ENCODE assay signal across 14 cellular contexts in the genomic region with DNA sequence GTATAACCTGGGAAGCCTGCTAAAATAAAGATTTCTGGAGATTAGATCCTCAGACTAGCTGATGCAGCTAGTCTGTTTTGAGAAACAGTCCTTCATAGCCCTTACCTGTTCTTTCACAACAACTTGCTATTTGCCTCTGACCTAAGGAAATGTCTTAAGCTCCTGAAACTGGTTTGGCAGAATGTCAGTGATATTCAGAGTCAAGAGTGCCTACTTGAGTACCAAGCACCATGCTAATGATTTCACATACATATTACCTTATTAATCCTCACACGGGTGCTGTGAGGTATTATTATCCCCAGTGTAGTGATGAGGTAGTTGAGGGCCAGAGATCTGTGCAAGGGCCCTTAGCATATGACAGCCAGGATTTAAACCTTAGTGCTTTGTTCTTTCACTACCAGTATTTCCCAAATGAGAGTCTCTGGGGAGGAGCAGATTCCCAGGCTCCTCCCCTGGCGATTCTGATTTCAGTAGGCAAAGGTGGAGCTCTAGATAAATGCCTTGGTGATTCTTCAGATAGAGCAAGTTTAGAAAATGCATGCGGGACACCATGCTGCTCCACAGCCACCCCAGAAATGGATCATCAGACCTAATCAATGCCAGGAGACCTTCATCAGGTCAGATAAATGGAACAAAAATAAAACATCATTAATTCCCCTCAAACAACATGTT. TPM values are rescaled to one million over a fixed set of nuclear protein-coding genes. Genes with fewer than 3 reads are reported as not detected.
DNase-seq lines count a peak whose midpoint lies in the region; ATAC-seq and TF ChIP-seq lines count a peak whose summit lies in the region.
"Had no signal": no experiment of that assay in that cellular context is flagged by ENCODE, and none has a peak within 500 bp of the region (broad histone marks: within the 10 kb centered on the region; RNA-seq: fewer than 3 reads in every experiment).

No MANE protein-coding gene starts in this region.

- H3K9ac ChIP-seq in HUES64 (ENCODE audit: low read depth, low read length) (no peak overlapping the region), stomach smooth muscle (ENCODE audit: low read length in 2 of 2) (no peak overlapping the region)

- H3K27ac ChIP-seq in HUES64 (ENCODE audit: low read depth, low read length): peak overlapping the region; percentile 7; the same call in 1 of the 2 replicates
- H3K27ac ChIP-seq in VCaP: peak overlapping the region; percentile 99
- peak overlapping the region; percentile 38 for H3K27ac ChIP-seq in stomach smooth muscle (ENCODE audit: low read length)
- peak overlapping the region in 1 of 5 donors; percentile 55 for H3K27ac ChIP-seq in stomach
- H3K27ac ChIP-seq: gastrocnemius medialis had no signal

- TF ChIP-seq POLR2A in stomach (IDR thresholded peaks at IDR 0.05): no peak

- TF ChIP-seq EP300 in stomach (IDR thresholded peaks at IDR 0.05): no peak

- H3K36me3 ChIP-seq in HUES64 (ENCODE audit: insufficient read depth, low read length) (peaks cover 29% of the 10 kb centered on the region), stomach smooth muscle (ENCODE audit: control insufficient read depth in 2 of 2, insufficient read depth in 2 of 2, low read length in 2 of 2) (peaks cover 10 to 14% of the 10 kb centered on the region in 2 donors), stomach (peaks cover 15 to 24% (median 19%) of the 10 kb centered on the region in 4 donors)

- H3K9me3 ChIP-seq in HUES64 (ENCODE audit: insufficient read depth, low read depth, low read length) (no peaks in the 10 kb centered on the region), stomach smooth muscle (ENCODE audit: control insufficient read depth in 2 of 2, low read length in 2 of 2) (no peaks in the 10 kb centered on the region), stomach (no peaks in the 10 kb centered on the region)
- H3K9me3 ChIP-seq: gastrocnemius medialis had no signal

- no peak for TF ChIP-seq CTCF in VCaP (conservative IDR thresholded peaks at IDR 0.05)
- no peak for TF ChIP-seq CTCF in stomach (IDR thresholded peaks at IDR 0.05)

- H3K4me3 ChIP-seq in HUES64 (ENCODE audit: low read length): no peak overlapping the region
- no peak overlapping the region for H3K4me3 ChIP-seq in stomach smooth muscle (ENCODE audit: low read length in 2 of 2)
- no peak overlapping the region for H3K4me3 ChIP-seq in stomach
- H3K4me3 ChIP-seq: gastrocnemius medialis had no signal

- no peak for ATAC-seq in stimulated activated naive CD8-positive, alpha-beta T cell treated with anti-CD3 and anti-CD28 coated beads, Interleukin-15, Interleukin-2, amounts not matched to agents 100 U/mL and 50 U/mL, for 24 hours
- no peak for ATAC-seq in HG03159 (IDR thresholded peaks at IDR 0.05; ENCODE audit: unreplicated experiment)
- ATAC-seq: CD8-positive, alpha-beta T cell; gastrocnemius medialis; natural killer cell had no signal

- H3K4me1 ChIP-seq in HUES64 (ENCODE audit: insufficient read depth, low read length): peaks cover 22% of the 10 kb centered on the region
- peaks cover 14% of the 10 kb centered on the region for H3K4me1 ChIP-seq in stomach smooth muscle (ENCODE audit: control insufficient read depth, insufficient read depth, low read length)
- H3K4me1 ChIP-seq in stomach: peaks cover 3 to 35% (median 15%) of the 10 kb centered on the region in 4 donors

- intact Hi-C loops in stomach (cut with DNase I; ENCODE audit: low total_unique reads): loop anchor here (5.0 kb wide), 1 partner anchor 69 kb away; no protein-coding TSS in a partner anchor

- DNase-seq in iPS-NIHi7 (ENCODE audit: extremely low spot score) (peak; percentile 22), stomach (no peak), NCI-H526 treated with DMSO at 0.1 percent for 48 hours (lab: John Stamatoyannopoulos, UW) (no peak)
- no peak for DNase-seq in stimulated activated naive CD8-positive, alpha-beta T cell treated with anti-CD3 and anti-CD28 coated beads, Interleukin-15, Interleukin-2, amounts not matched to agents 100 U/mL and 50 U/mL, for 24 hours
- DNase-seq: activated CD4-positive, alpha-beta T cell treated with anti-CD3 and anti-CD28 coated beads, Interleukin-2, amount 50 U/mL, for 48 hours; CD8-positive, alpha-beta T cell; effector CD4-positive, alpha-beta T cell; gastrocnemius medialis; natural killer cell; NCI-H1105 had no signal

- 73% methylated on average over 3 of the region's 3 CpGs for WGBS in HUES64
- 42 to 63% (median 51%) methylated on average over 3 of the region's 3 CpGs for WGBS in stomach, 5 donors

- H3K27me3 ChIP-seq in HUES64 (ENCODE audit: insufficient read depth, low read length) (peaks cover 6% of the 10 kb centered on the region), stomach smooth muscle (ENCODE audit: control insufficient read depth in 1 of 2, insufficient read depth in 2 of 2, low read length in 2 of 2) (no peaks in the 10 kb centered on the region), stomach (no peaks in the 10 kb centered on the region)
- H3K27me3 ChIP-seq: gastrocnemius medialis had no signal

RNA-seq across cellular contexts. Expression of a gene that starts 47.4 kb away (rescaled TPM):
- 0.45 TPM for polyA plus RNA-seq in HUES64 (2013, experiment 1 of 2)
- polyA plus RNA-seq in HUES64 (2013, experiment 2 of 2): 0.32 TPM
- total RNA-seq in stomach: 10 to 100 TPM in 1 of 5 donors, 1 to 10 TPM in 3, not detected in 1; 2.3 to 19.5 (median 6.0) TPM
- polyA plus RNA-seq in stomach: 1 to 10 TPM; 1.7 to 2.9 (median 2.4) TPM
